18 cellular contexts compared by ENCODE assay signal in the genomic region with DNA sequence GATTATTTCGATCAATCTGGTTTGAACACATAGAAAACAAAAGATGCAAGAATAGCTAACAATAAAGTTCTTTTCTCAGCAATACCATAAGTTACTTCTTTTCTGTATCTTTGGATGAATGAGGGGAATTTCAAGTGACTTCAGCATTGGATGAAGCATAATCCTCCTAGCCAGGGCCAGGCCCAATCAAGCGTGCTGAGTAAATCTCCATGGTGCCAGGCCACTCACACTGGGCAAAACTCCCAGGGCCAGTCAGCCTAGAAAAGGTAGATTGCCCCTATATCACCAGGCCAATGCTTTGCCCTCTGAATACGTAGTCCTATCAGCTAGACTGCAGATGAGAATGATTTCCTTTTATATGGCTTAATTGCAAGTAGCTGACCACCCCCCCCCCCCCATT. TPM values are rescaled to one million over a fixed set of nuclear protein-coding genes. Genes with fewer than 3 reads are reported as not detected.
DNase-seq lines count a peak whose midpoint lies in the region; ATAC-seq, FAIRE-seq and TF ChIP-seq lines count a peak whose summit lies in the region.
"Had no signal": no experiment of that assay in that cellular context is flagged by ENCODE, and none has a peak within 500 bp of the region (broad histone marks: within the 10 kb centered on the region; RNA-seq: fewer than 3 reads in every experiment).

No MANE protein-coding gene starts in this region.

- no peak overlapping the region for H3K9ac ChIP-seq in endothelial cell of umbilical vein (replicated peaks; ENCODE audit: extremely low read depth, insufficient read depth, low read length)
- peak overlapping the region; percentile 71 for H3K9ac ChIP-seq in mesenchymal stem cell (ENCODE audit: low read length)

- H3K4me1 ChIP-seq in endothelial cell of umbilical vein (ENCODE audit: control insufficient read depth, extremely low read depth, insufficient read depth, low read length) (peaks cover 13% of the 10 kb centered on the region), mesenchymal stem cell (ENCODE audit: control insufficient read depth, insufficient read depth, low read depth, low read length) (peaks cover 6% of the 10 kb centered on the region), spleen (peaks cover 0 to 11% (median 0%) of the 10 kb centered on the region in 6 donors)

- H3K14ac ChIP-seq in mesenchymal stem cell (ENCODE audit: low read length in 2 of 2): peak overlapping the region in 1 of 2 experiments; percentile 84

- CTCF ChIA-PET in AG04450 (lab: Charles Lee) (interaction anchor here (0.7 to 4.9 kb wide), 15 partner anchors 9 to 646 kb away, joined by 3 to 64 read pairs (median 16); a partner anchor contains a TSS), endothelial cell of umbilical vein (lab: Charles Lee) (interaction anchor here (0.9 to 4.3 kb wide), 7 partner anchors 11 to 530 kb away, joined by 3 to 90 read pairs (median 8); a partner anchor contains a TSS)

- intact Hi-C loops in endothelial cell of umbilical vein (cut with micrococcal nuclease) (no loop called here), spleen (cut with DNase I; ENCODE audit: low total_unique reads) (no loop called here)

- H3K9me1 ChIP-seq in endothelial cell of umbilical vein (replicated peaks; ENCODE audit: control insufficient read depth, extremely low read depth, insufficient read depth, low read length): no peaks in the 10 kb centered on the region

- POLR2A ChIA-PET in AG04450 (lab: Yijun Ruan, JAX) (interaction anchor here (0.7 to 2.3 kb wide), 4 partner anchors 12 to 337 kb away, joined by 3 to 10 read pairs (median 6); no protein-coding TSS in a partner anchor), endothelial cell of umbilical vein (lab: Charles Lee) (interaction anchor here (0.6 kb wide), 1 partner anchor 1011 kb away, joined by 5 read pairs; no protein-coding TSS in a partner anchor)

- H3K18ac ChIP-seq in mesenchymal stem cell (ENCODE audit: low read depth in 1 of 2, low read length in 2 of 2): no peak overlapping the region

- H3K4me2 ChIP-seq in endothelial cell of umbilical vein (ENCODE audit: insufficient read depth, low read length) (no peak overlapping the region), mesenchymal stem cell (ENCODE audit: low read length, poor library complexity, severe bottlenecking) (no peak overlapping the region)
- H3K4me2 ChIP-seq: hepatocyte had no signal

- no peak overlapping the region for H2BK15ac ChIP-seq in mesenchymal stem cell (ENCODE audit: low read depth, poor library complexity, severe bottlenecking)

- BruUV-seq in endothelial cell of umbilical vein (replicated peaks; lab: Mats Ljungman, UMichigan): no TSS peak

- H2BK120ac ChIP-seq in mesenchymal stem cell (ENCODE audit: low read depth, low read length): no peak overlapping the region

- no peak overlapping the region for H3K23ac ChIP-seq in mesenchymal stem cell (ENCODE audit: low read length in 2 of 2)

- no peak overlapping the region for H4K91ac ChIP-seq in mesenchymal stem cell (ENCODE audit: low read length)

- H3K9me3 ChIP-seq in AG04450 (ENCODE audit: control insufficient read depth, insufficient read depth, low read length): no peaks in the 10 kb centered on the region
- no peaks in the 10 kb centered on the region for H3K9me3 ChIP-seq in endothelial cell of umbilical vein (replicated peaks; ENCODE audit: control insufficient read depth, insufficient read depth, low read length)
- no peaks in the 10 kb centered on the region for H3K9me3 ChIP-seq in mesenchymal stem cell (ENCODE audit: control insufficient read depth, low read length)
- H3K9me3 ChIP-seq in WERI-Rb-1 (ENCODE audit: severe bottlenecking): no peaks in the 10 kb centered on the region
- H3K9me3 ChIP-seq in spleen: no peaks in the 10 kb centered on the region

- H4K8ac ChIP-seq in mesenchymal stem cell (ENCODE audit: low read length): no peak overlapping the region

- no peak overlapping the region for H2AK5ac ChIP-seq in mesenchymal stem cell (ENCODE audit: low read length, severe bottlenecking)

- H3K4me3 ChIP-seq in AG04450 (ENCODE audit: low read depth, low read length) (no peak overlapping the region), endothelial cell of umbilical vein (replicated peaks in 1 of 3; ENCODE audit: insufficient read depth in 1 of 3, low read depth in 1 of 3, low read length in 3 of 3) (no peak overlapping the region), mesenchymal stem cell (ENCODE audit: insufficient read depth in 1 of 2, low read depth in 1 of 2, low read length in 2 of 2) (no peak overlapping the region), WERI-Rb-1 (ENCODE audit: low read depth, low read length) (no peak overlapping the region), spleen (no peak overlapping the region)
- H3K4me3 ChIP-seq: hepatocyte had no signal

- peak; percentile 89 for FAIRE-seq in RCC 7860 (lab: Jason Lieb, UNC)
- no peak for FAIRE-seq in endothelial cell of umbilical vein (lab: Jason Lieb, UNC)

- no peak for ATAC-seq in GM18517 (IDR thresholded peaks at IDR 0.05; ENCODE audit: unreplicated experiment)
- ATAC-seq: effector memory CD8-positive, alpha-beta T cell; stimulated activated memory B cell treated with anti-CD40 and anti-IgM and Interleukin-4, amounts not matched to agents 10 μg/mL and 1 μg/mL and 100 μg/mL, for 72 hours had no signal

- H3K79me1 ChIP-seq in mesenchymal stem cell (replicated peaks; ENCODE audit: low read length, poor library complexity, severe bottlenecking): peaks cover 5% of the 10 kb centered on the region

- TF ChIP-seq CTCF in AG04450 (IDR thresholded peaks at IDR 0.05; ENCODE audit: low read depth, low read length) (no peak), endothelial cell of umbilical vein (IDR thresholded peaks at IDR 0.05; ENCODE audit: extremely low read depth in 1 of 2, insufficient read depth in 1 of 2, low read depth in 1 of 2, low read length in 2 of 2) (no peak), WERI-Rb-1 (IDR thresholded peaks at IDR 0.05; ENCODE audit: low read depth, low read length) (no peak), spleen (IDR thresholded peaks at IDR 0.05 in 8 of 11, conservative IDR thresholded peaks at IDR 0.05 in 3 of 11) (no peak)

- H2AFZ ChIP-seq in endothelial cell of umbilical vein (ENCODE audit: low read depth, low read length) (no peak overlapping the region), mesenchymal stem cell (ENCODE audit: low read depth, low read length) (no peak overlapping the region)
- H2AFZ ChIP-seq: hepatocyte had no signal

- H3K36me3 ChIP-seq in endothelial cell of umbilical vein (ENCODE audit: control insufficient read depth in 2 of 2, extremely low read depth in 1 of 2, insufficient read depth in 2 of 2, low read length in 2 of 2) (peaks cover 4 to 5% of the 10 kb centered on the region in 2 experiments), mesenchymal stem cell (ENCODE audit: control insufficient read depth in 1 of 2, insufficient read depth in 2 of 2, low read depth in 1 of 2, low read length in 2 of 2) (peaks cover 9 to 35% of the 10 kb centered on the region in 2 experiments), WERI-Rb-1 (peaks cover 12% of the 10 kb centered on the region), spleen (peaks cover 0 to 41% (median 19%) of the 10 kb centered on the region in 6 donors)

- H3K27me3 ChIP-seq in AG04450 (ENCODE audit: control insufficient read depth, insufficient read depth, low read length) (no peaks in the 10 kb centered on the region), endothelial cell of umbilical vein (ENCODE audit: control insufficient read depth in 2 of 2, insufficient read depth in 2 of 2, low read length in 2 of 2) (no peaks in the 10 kb centered on the region), mesenchymal stem cell (ENCODE audit: control insufficient read depth in 1 of 2, insufficient read depth in 1 of 2, low read length in 2 of 2) (no peaks in the 10 kb centered on the region), WERI-Rb-1 (ENCODE audit: insufficient read depth, low read depth, severe bottlenecking) (no peaks in the 10 kb centered on the region), spleen (replicated peaks in 1 of 7) (no peaks in the 10 kb centered on the region)
- H3K27me3 ChIP-seq: hepatocyte had no signal

- TF ChIP-seq POLR2A in endothelial cell of umbilical vein (IDR thresholded peaks at IDR 0.05; ENCODE audit: low read depth, low read length) (no peak), spleen (IDR thresholded peaks at IDR 0.05) (no peak)

- H4K20me1 ChIP-seq in endothelial cell of umbilical vein (replicated peaks; ENCODE audit: control insufficient read depth, extremely low read depth, insufficient read depth, low read length): no peaks in the 10 kb centered on the region

- H3K79me2 ChIP-seq in endothelial cell of umbilical vein (ENCODE audit: control insufficient read depth, insufficient read depth, low read length): no peaks in the 10 kb centered on the region
- H3K79me2 ChIP-seq: hepatocyte had no signal

- H3K4ac ChIP-seq in mesenchymal stem cell (ENCODE audit: low read depth in 1 of 2, low read length in 2 of 2): peak overlapping the region; percentile 11 to 76

- WGBS in mesenchymal stem cell: 96% methylated on average over 2 of the region's 3 CpGs
- 91 to 97% (median 94%) methylated on average over 3 of the region's 3 CpGs for WGBS in spleen, 5 donors

- H3K27ac ChIP-seq in AG04450 (ENCODE audit: low read depth, low read length): peak overlapping the region; percentile 65
- H3K27ac ChIP-seq in endothelial cell of umbilical vein (ENCODE audit: insufficient read depth, low read depth, low read length): peak overlapping the region; percentile 48
- H3K27ac ChIP-seq in mesenchymal stem cell (ENCODE audit: low read length, poor library complexity, severe bottlenecking): peak overlapping the region; percentile 94
- H3K27ac ChIP-seq in WERI-Rb-1: no peak overlapping the region
- no peak overlapping the region for H3K27ac ChIP-seq in spleen
- H3K27ac ChIP-seq: hepatocyte had no signal

- no peak overlapping the region for H2BK5ac ChIP-seq in mesenchymal stem cell (ENCODE audit: low read depth, low read length, poor library complexity, severe bottlenecking)

- peak overlapping the region in 1 of 2 experiments; percentile 29 for H2BK12ac ChIP-seq in mesenchymal stem cell (ENCODE audit: low read length in 2 of 2)

- DNase-seq in AG04450 (ENCODE audit: low read depth, low spot score) (no peak), RCC 7860 (ENCODE audit: low spot score) (peak; percentile 74), endothelial cell of umbilical vein (ENCODE audit: low read depth, low spot score) (no peak), mesenchymal stem cell (no peak), WERI-Rb-1 (no peak), inferior parietal cortex (ENCODE audit: extremely low spot score) (no peak), spleen (no peak)
- DNase-seq: activated CD4-positive, alpha-beta T cell treated with anti-CD3 and anti-CD28 coated beads for 1 hour; activated T-cell treated with anti-CD3 and anti-CD28 coated beads, Interleukin-2, amount 50 U/mL, for 1 hour; DMS 273 treated with DMSO at 0.1 percent for 48 hours; effector memory CD8-positive, alpha-beta T cell; KBM-7; NCI-H146; NCI-H774; stimulated activated CD4-positive, alpha-beta T cell treated with anti-CD3 and anti-CD28 coated beads, Interleukin-2, amount 100 ng/mL, for 48 hours had no signal

- dilution Hi-C loops in endothelial cell of umbilical vein (cut with MboI; ENCODE audit: extremely low pct_ligation_motif_present, low sequenced_read_pairs): no loop called here

RNA-seq across cellular contexts. Expression of a gene that starts 6.0 kb away (rescaled TPM):
- polyA plus RNA-seq in AG04450 (2011; rRNA removed) (0.55 and 1.1 TPM in 2 replicates), endothelial cell of umbilical vein (0.53 and 0.84 TPM in 2 replicates), spleen (under 1 TPM; 0.09 to 0.32 (median 0.11) TPM)
- polyA minus RNA-seq in AG04450 (2011; rRNA and poly(A)+ RNA removed): 2.6 and 5.2 TPM in 2 replicates
- total RNA-seq in endothelial cell of umbilical vein (2.9 and 3.3 TPM in 2 replicates), spleen (1 to 10 TPM; 1.1 to 3.7 (median 2.0) TPM)
- polyA plus RNA-seq in endothelial cell of umbilical vein (2011; cell fraction: cytosol; rRNA removed): 0.52 and 0.61 TPM in 2 replicates
- polyA plus RNA-seq in endothelial cell of umbilical vein (2011; cell fraction: nucleus; rRNA removed): 6.8 and 7.6 TPM in 2 replicates
- polyA plus RNA-seq in endothelial cell of umbilical vein (2012): 0.83 and 1.9 TPM in 2 replicates
- polyA minus RNA-seq in endothelial cell of umbilical vein: 6.5 and 7.7 TPM in 2 replicates
- polyA minus RNA-seq in endothelial cell of umbilical vein (2011; cell fraction: cytosol; rRNA and poly(A)+ RNA removed): 1.5 TPM
- 19.7 and 26.8 TPM in 2 replicates for polyA minus RNA-seq in endothelial cell of umbilical vein (2011; cell fraction: nucleus; rRNA and poly(A)+ RNA removed)
- polyA plus RNA-seq in mesenchymal stem cell (2013, experiment 1 of 2): 0.65 TPM
- 0.51 TPM for polyA plus RNA-seq in mesenchymal stem cell (2013, experiment 2 of 2)
- polyA plus RNA-seq: hepatocyte had no signal

RNA-seq across cellular contexts. Expression of a gene that starts 49.6 kb away (rescaled TPM):
- polyA plus RNA-seq in AG04450 (2011; rRNA removed) (38.8 and 47.9 TPM in 2 replicates), endothelial cell of umbilical vein (13.3 and 20.2 TPM in 2 replicates), spleen (10 to 100 TPM; 10.1 to 17.5 (median 10.2) TPM)
- 29.7 and 40.1 TPM in 2 replicates for polyA minus RNA-seq in AG04450 (2011; rRNA and poly(A)+ RNA removed)
- total RNA-seq in endothelial cell of umbilical vein (51.0 and 52.0 TPM in 2 replicates), spleen (10 to 100 TPM; 42.9 to 53.4 (median 49.4) TPM)
- 17.8 and 18.3 TPM in 2 replicates for polyA plus RNA-seq in endothelial cell of umbilical vein (2011; cell fraction: cytosol; rRNA removed)
- 21.5 and 33.6 TPM in 2 replicates for polyA plus RNA-seq in endothelial cell of umbilical vein (2011; cell fraction: nucleus; rRNA removed)
- 28.3 and 40.7 TPM in 2 replicates for polyA plus RNA-seq in endothelial cell of umbilical vein (2012)
- polyA minus RNA-seq in endothelial cell of umbilical vein: 35.3 and 36.9 TPM in 2 replicates
- polyA minus RNA-seq in endothelial cell of umbilical vein (2011; cell fraction: cytosol; rRNA and poly(A)+ RNA removed): 29.9 TPM
- polyA minus RNA-seq in endothelial cell of umbilical vein (2011; cell fraction: nucleus; rRNA and poly(A)+ RNA removed): 26.0 and 35.7 TPM in 2 replicates
- 56.1 TPM for polyA plus RNA-seq in mesenchymal stem cell (2013, experiment 1 of 2)
- polyA plus RNA-seq in mesenchymal stem cell (2013, experiment 2 of 2): 55.8 TPM

RNA-seq across cellular contexts. Expression of a gene that starts 52.8 kb away (rescaled TPM):
- polyA plus RNA-seq in AG04450 (2011; rRNA removed) (11.5 and 12.3 TPM in 2 replicates), endothelial cell of umbilical vein (5.1 and 6.2 TPM in 2 replicates), spleen (10 to 100 TPM; 56.8 to 70.0 (median 62.3) TPM)
- 9.5 and 12.3 TPM in 2 replicates for polyA minus RNA-seq in AG04450 (2011; rRNA and poly(A)+ RNA removed)
- total RNA-seq in endothelial cell of umbilical vein (3.9 and 6.2 TPM in 2 replicates), spleen (10 to 100 TPM; 50.8 to 83.7 (median 65.9) TPM)
- 5.1 and 5.7 TPM in 2 replicates for polyA plus RNA-seq in endothelial cell of umbilical vein (2011; cell fraction: cytosol; rRNA removed)
- polyA plus RNA-seq in endothelial cell of umbilical vein (2011; cell fraction: nucleus; rRNA removed): 13.2 and 13.7 TPM in 2 replicates
- polyA plus RNA-seq in endothelial cell of umbilical vein (2012): 10.0 and 23.0 TPM in 2 replicates
- 7.2 and 14.9 TPM in 2 replicates for polyA minus RNA-seq in endothelial cell of umbilical vein
- polyA minus RNA-seq in endothelial cell of umbilical vein (2011; cell fraction: cytosol; rRNA and poly(A)+ RNA removed): not detected
- 10.9 and 17.5 TPM in 2 replicates for polyA minus RNA-seq in endothelial cell of umbilical vein (2011; cell fraction: nucleus; rRNA and poly(A)+ RNA removed)
- polyA plus RNA-seq in mesenchymal stem cell (2013, experiment 1 of 2): 2.4 TPM
- 2.1 TPM for polyA plus RNA-seq in mesenchymal stem cell (2013, experiment 2 of 2)

Comparison
In these comparisons a context has a peak if more than half of its experiments do, and no peak if none do; other contexts are left out.
1. H3K27ac ChIP-seq: peak in AG04450 (single experiment), endothelial cell of umbilical vein (single experiment) and mesenchymal stem cell (single experiment); none in WERI-Rb-1 (single experiment) and spleen (0 of 8).